Comparison of ENCODE assay signal across 8 cellular contexts in genomic region chr10:132142396-132143161, GRCh38. TPM values are rescaled to one million over a fixed set of nuclear protein-coding genes. Genes with fewer than 3 reads are reported as not detected.
A peak's percentile ranks its signal among the peaks of the same experiment; 100 is the strongest.
DNase-seq lines count a peak whose midpoint lies in the region; ATAC-seq and TF ChIP-seq lines count a peak whose summit lies in the region.

No MANE protein-coding gene starts in this region.

- intact Hi-C loops in tibial artery (cut with DNase I; ENCODE audit: low total_unique reads): loop anchor here (5.0 kb wide), 1 partner anchor 255 kb away; no protein-coding TSS in a partner anchor

- no peaks in the 10 kb centered on the region for H3K4me1 Mint-ChIP-seq in mesothelial cell of epicardium

- H3K27me3 ChIP-seq in tibial artery: peaks cover 0 to 30% of the 10 kb centered on the region in 2 donors

- H3K36me3 ChIP-seq in tibial artery: peaks cover 0 to 4% (median 0%) of the 10 kb centered on the region in 3 donors

- H3K27ac Mint-ChIP-seq in mesothelial cell of epicardium: no peak overlapping the region

- peak; percentile 14 for DNase-seq in SKM-1 treated with dmso at 0.1 percent for 144 hours (lab: John Stamatoyannopoulos, UW; ENCODE audit: unreplicated experiment)
- no peak for DNase-seq in SKM-1 (lab: John Stamatoyannopoulos, UW; ENCODE audit: unreplicated experiment)
- DNase-seq in HT-29 (ENCODE audit: low spot score): peak; percentile 55
- peak; percentile 23 to 47 for DNase-seq in activated CD4-positive, alpha-beta T cell treated with anti-CD3 and anti-CD28 coated beads for 4 hours
- DNase-seq in effector CD4-positive, alpha-beta T cell: peak; percentile 37
- peak; percentile 41 to 69 for DNase-seq in mesothelial cell of epicardium (ENCODE audit: low spot score in 2 of 2, unreplicated experiment in 2 of 2)
- DNase-seq in tibial artery: peak in 1 of 2 donors; percentile 63

- ATAC-seq in HG03439 (IDR thresholded peaks at IDR 0.05; ENCODE audit: unreplicated experiment): no peak

- no peaks in the 10 kb centered on the region for H3K9me3 Mint-ChIP-seq in mesothelial cell of epicardium

- no peak overlapping the region for H3K27ac ChIP-seq in tibial artery

- peaks cover 10% of the 10 kb centered on the region for H3K27me3 Mint-ChIP-seq in mesothelial cell of epicardium (ENCODE audit: low read depth)

- H3K4me3 Mint-ChIP-seq in mesothelial cell of epicardium: no peak overlapping the region

- H3K4me1 ChIP-seq in tibial artery: peaks cover 0 to 10% (median 0%) of the 10 kb centered on the region in 4 donors

- no peaks in the 10 kb centered on the region for H3K9me3 ChIP-seq in tibial artery

- H3K4me3 ChIP-seq in tibial artery: no peak overlapping the region

- peak; percentile 77 for TF ChIP-seq CTCF in mesothelial cell of epicardium (IDR thresholded peaks at IDR 0.05; ENCODE audit: unreplicated experiment)
- peak; percentile 49 to 71 for TF ChIP-seq CTCF in tibial artery (IDR thresholded peaks at IDR 0.05)

- no peaks in the 10 kb centered on the region for H3K36me3 Mint-ChIP-seq in mesothelial cell of epicardium

RNA-seq across cellular contexts. Expression of gene DPYSL4, which starts 44.2 kb away (rescaled TPM):
- 0.05 TPM in 1 of 2 replicates, not detected in the other for total RNA-seq in HT-29 (2014; rRNA removed; shearing (Covaris generic))
- 13.1 to 18.6 TPM (median 14.4 TPM) in 3 replicates for total RNA-seq in mesothelial cell of epicardium

Comparison
In these comparisons a context has a peak if more than half of its experiments do, and no peak if none do; other contexts are left out.
1. RNA of gene DPYSL4, which starts 44.2 kb away (total RNA-seq): 13.1 to 18.6 TPM in mesothelial cell of epicardium; 0.05 TPM in HT-29; every median in the first group is over 10 times any median in the second.